ENCODE assay signal across 1 cellular context in the genomic region with DNA sequence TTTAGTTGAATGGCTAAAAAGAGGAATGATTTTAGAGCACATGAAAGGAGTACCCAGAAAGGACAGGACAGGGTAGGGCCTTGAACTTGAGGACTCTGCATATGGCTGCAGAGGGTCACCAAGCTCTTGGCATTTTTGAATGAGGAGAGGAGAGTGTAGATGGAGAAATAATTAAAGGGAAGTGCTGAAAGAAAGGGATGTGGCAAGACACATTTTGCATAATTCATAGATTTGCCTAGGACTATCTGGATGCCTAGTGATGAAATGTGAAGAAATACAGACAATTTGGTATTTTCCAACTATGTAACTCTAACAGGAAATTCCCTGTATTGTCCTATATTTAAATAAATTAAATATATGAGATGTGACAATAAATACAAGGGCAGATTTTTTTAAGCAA.
TF ChIP-seq lines count a peak whose summit lies in the region.

No MANE protein-coding gene starts in this region.

TF ChIP-seq in GM12878, 131 proteins besides CTCF, POLR2A, EP300 and RAD21:
- TF ChIP-seq HDGF (IDR thresholded peaks at IDR 0.05) (peak; percentile 13; the same call in 1 of the 2 replicates), EGR1 (IDR thresholded peaks at IDR 0.05; ENCODE audit: borderline replicate concordance in 1 of 2, low read depth in 2 of 2, low read length in 2 of 2) (no peak), BACH1 (IDR thresholded peaks at IDR 0.05; ENCODE audit: borderline replicate concordance) (no peak), SPI1 (IDR thresholded peaks at IDR 0.05; ENCODE audit: borderline replicate concordance, insufficient read depth, low read depth, low read length) (peak; percentile 66; the same call in 1 of the 2 replicates), ATF7 (IDR thresholded peaks at IDR 0.05; ENCODE audit: low read depth) (no peak), YY1 (IDR thresholded peaks at IDR 0.05; ENCODE audit: low read depth, low read length) (no peak), SREBF2 (IDR thresholded peaks at IDR 0.05; ENCODE audit: low read length) (no peak), IRF3 (IDR thresholded peaks at IDR 0.05) (no peak)
